20 cellular contexts compared by ENCODE assay signal in the genomic region with DNA sequence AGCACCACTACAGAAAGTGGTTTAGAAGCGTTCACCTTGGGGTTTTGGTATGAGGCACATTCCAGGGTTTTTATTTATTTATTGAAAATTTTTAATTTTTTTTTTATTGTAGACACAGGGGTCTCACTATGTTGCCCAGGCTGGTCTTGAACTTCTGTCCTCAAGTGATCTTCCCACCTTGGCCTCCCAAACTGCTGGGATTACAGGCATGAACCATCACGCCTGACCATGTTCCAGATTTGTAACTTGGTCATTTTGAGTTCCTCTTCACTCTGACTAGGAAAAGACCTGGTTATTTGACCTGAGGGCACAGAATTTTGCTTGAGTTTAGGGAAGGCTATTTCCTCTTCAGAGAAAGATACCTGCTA. TPM values are rescaled to one million over a fixed set of nuclear protein-coding genes. Genes with fewer than 3 reads are reported as not detected.
DNase-seq lines count a peak whose midpoint lies in the region; ATAC-seq and TF ChIP-seq lines count a peak whose summit lies in the region.
"Had no signal": no experiment of that assay in that cellular context is flagged by ENCODE, and none has a peak within 500 bp of the region (broad histone marks: within the 10 kb centered on the region; RNA-seq: fewer than 3 reads in every experiment).

No MANE protein-coding gene starts in this region.

- no peaks in the 10 kb centered on the region for H3K9me2 ChIP-seq in OCI-LY7 (ENCODE audit: insufficient read depth, low read length)

- H2AFZ ChIP-seq in OCI-LY7 (ENCODE audit: low read length), result no peak overlapping the region

- H3K9ac ChIP-seq in iPS-15b (ENCODE audit: low read depth, low read length) (no peak overlapping the region), subcutaneous abdominal adipose tissue (ENCODE audit: low read length in 5 of 5) (peak overlapping the region in 3 of 5 donors; percentile 1 to 49 (median 30))

- no peak for ATAC-seq in HG02840 (IDR thresholded peaks at IDR 0.05; ENCODE audit: low FRiP score, unreplicated experiment)
- ATAC-seq in HG03139 (IDR thresholded peaks at IDR 0.05; ENCODE audit: unreplicated experiment), result no peak
- ATAC-seq: activated CD8-positive, alpha-beta T cell treated with anti-CD3 and anti-CD28 coated beads for 36 hours; left colon had no signal

- peaks cover 66% of the 10 kb centered on the region for H3K79me2 ChIP-seq in OCI-LY7 (ENCODE audit: insufficient read depth, low read depth, low read length)

- POLR2A ChIA-PET in OCI-LY7 (lab: Charles Lee), result interaction anchor here (0.5 kb wide), 1 partner anchor 119 kb away, joined by 4 read pairs; no protein-coding TSS in a partner anchor

- H3K4me1 ChIP-seq in left ventricle myocardium inferior (peaks cover 95% of the 10 kb centered on the region), OCI-LY7 (ENCODE audit: insufficient read depth, low read length, poor library complexity, severe bottlenecking) (peaks cover 31% of the 10 kb centered on the region), iPS-15b (ENCODE audit: control insufficient read depth, insufficient read depth, low read length) (peaks cover 37% of the 10 kb centered on the region), subcutaneous abdominal adipose tissue (ENCODE audit: control insufficient read depth in 5 of 5, insufficient read depth in 5 of 5, low read length in 5 of 5) (peaks cover 18 to 74% (median 69%) of the 10 kb centered on the region in 5 donors)

- H3K27ac ChIP-seq in left ventricle myocardium inferior (replicated peaks) (peak overlapping the region; percentile 98), OCI-LY7 (ENCODE audit: low read depth, low read length, poor library complexity, severe bottlenecking) (no peak overlapping the region), subcutaneous abdominal adipose tissue (ENCODE audit: low read depth, low read length) (peak overlapping the region; percentile 44)
- H3K27ac ChIP-seq: suprapubic skin, WERI-Rb-1 had no signal

- CTCF ChIA-PET in OCI-LY7 (lab: Charles Lee; ENCODE audit: unreplicated experiment), result interaction anchor here (0.8 kb wide), 2 partner anchors 32 to 41 kb away, joined by 3 to 4 read pairs; no protein-coding TSS in a partner anchor

- peaks cover 36% of the 10 kb centered on the region for H4K20me1 ChIP-seq in OCI-LY7 (ENCODE audit: insufficient read depth, low read length)

- H3K27me3 ChIP-seq in left ventricle myocardium inferior (ENCODE audit: low read depth), result no peaks in the 10 kb centered on the region
- H3K27me3 ChIP-seq in iPS-15b (ENCODE audit: control insufficient read depth, insufficient read depth, low read length), result no peaks in the 10 kb centered on the region
- no peaks in the 10 kb centered on the region for H3K27me3 ChIP-seq in subcutaneous abdominal adipose tissue (ENCODE audit: control insufficient read depth in 5 of 5, insufficient read depth in 4 of 5, low read length in 5 of 5)
- H3K27me3 ChIP-seq: suprapubic skin had no signal

- peak overlapping the region; percentile 98 for H3K4me2 ChIP-seq in OCI-LY7 (ENCODE audit: low read length)

- H3K4me3 ChIP-seq in left ventricle myocardium inferior (peak overlapping the region; percentile 97), OCI-LY7 (ENCODE audit: low read depth, low read length, poor library complexity, severe bottlenecking) (no peak overlapping the region), iPS-15b (ENCODE audit: low read depth, low read length) (peak overlapping the region; percentile 87), subcutaneous abdominal adipose tissue (ENCODE audit: low read depth in 1 of 5, low read length in 5 of 5) (no peak overlapping the region)

- intact Hi-C loops in left ventricle myocardium inferior (cut with micrococcal nuclease) (no loop called here), cardiac septum (cut with DNase I) (no loop called here), OCI-LY7 (cut with micrococcal nuclease; ENCODE audit: unreplicated experiment) (no loop called here)

- H3K9me3 ChIP-seq in left ventricle myocardium inferior (replicated peaks), result no peaks in the 10 kb centered on the region
- H3K9me3 ChIP-seq in OCI-LY7 (ENCODE audit: low read length), result no peaks in the 10 kb centered on the region; the same call in 1 of the 2 replicates
- no peaks in the 10 kb centered on the region for H3K9me3 ChIP-seq in iPS-15b (ENCODE audit: control insufficient read depth, insufficient read depth, low read length)
- no peaks in the 10 kb centered on the region for H3K9me3 ChIP-seq in subcutaneous abdominal adipose tissue (ENCODE audit: control insufficient read depth in 5 of 5, low read length in 5 of 5)
- H3K9me3 ChIP-seq: suprapubic skin had no signal

- no peak for DNase-seq in left ventricle myocardium inferior
- DNase-seq in cardiac septum (ENCODE audit: low spot score), result no peak
- DNase-seq in OCI-LY7 (ENCODE audit: low spot score), result no peak
- no peak for DNase-seq in NCI-H524 (lab: John Stamatoyannopoulos, UW)
- DNase-seq: activated CD8-positive, alpha-beta T cell treated with anti-CD3 and anti-CD28 coated beads for 36 hours; activated T-cell treated with anti-CD3 and anti-CD28 coated beads, Interleukin-2, amount 50 U/mL, for 24 hours; CD4-positive, CD25-positive, alpha-beta regulatory T cell; KG1; left colon; NCI-H1092; NCI-H2081 treated with DMSO at 0.1 percent for 48 hours; NCI-H510A; SHP77; stimulated activated CD4-positive, alpha-beta T cell treated with anti-CD3 and anti-CD28 coated beads, Interleukin-15, amount 100 ng/mL, for 24 hours; WERI-Rb-1 had no signal

- H3K36me3 ChIP-seq in left ventricle myocardium inferior, result peaks cover 12% of the 10 kb centered on the region
- peaks cover 47% of the 10 kb centered on the region for H3K36me3 ChIP-seq in OCI-LY7 (ENCODE audit: insufficient read depth, low read length)
- H3K36me3 ChIP-seq in iPS-15b (ENCODE audit: control insufficient read depth, insufficient read depth, low read length), result peaks cover 9% of the 10 kb centered on the region
- peaks cover 10 to 18% (median 12%) of the 10 kb centered on the region in 5 donors for H3K36me3 ChIP-seq in subcutaneous abdominal adipose tissue (ENCODE audit: control insufficient read depth in 5 of 5, insufficient read depth in 5 of 5, low read length in 5 of 5)

- TF ChIP-seq CTCF in left ventricle myocardium inferior (IDR thresholded peaks at IDR 0.05; ENCODE audit: borderline replicate concordance), result no peak
- TF ChIP-seq CTCF in OCI-LY7 (conservative IDR thresholded peaks at IDR 0.05; ENCODE audit: low read length), result no peak

- BruUV-seq in OCI-LY7 (replicated peaks; lab: Mats Ljungman, UMichigan), result no TSS peak

RNA-seq across cellular contexts. Expression of a gene that starts 3.1 kb away (rescaled TPM):
- total RNA-seq in left ventricle myocardium inferior (120 TPM), cardiac septum (103 TPM), OCI-LY7 (2022) (82.4 and 101 TPM in 2 replicates)
- 69.7 and 74.1 TPM in 2 replicates for total RNA-seq in OCI-LY7 (2014; rRNA removed; shearing (Covaris generic))

RNA-seq across cellular contexts. Expression of a gene that starts 20.2 kb away (rescaled TPM):
- total RNA-seq in left ventricle myocardium inferior (11.5 TPM), cardiac septum (10.9 TPM), OCI-LY7 (2022) (24.6 and 27.4 TPM in 2 replicates)
- 16.5 and 17.2 TPM in 2 replicates for total RNA-seq in OCI-LY7 (2014; rRNA removed; shearing (Covaris generic))

RNA-seq across cellular contexts. Expression of a gene that starts 35.6 kb away (rescaled TPM):
- 93.8 TPM for total RNA-seq in left ventricle myocardium inferior
- 58.4 TPM for total RNA-seq in cardiac septum
- total RNA-seq in OCI-LY7 (2014; rRNA removed; shearing (Covaris generic)), result 7.7 and 8.8 TPM in 2 replicates
- total RNA-seq in OCI-LY7 (2022), result 11.2 and 14.5 TPM in 2 replicates

RNA-seq across cellular contexts. Expression of a gene that starts 49.6 kb away (rescaled TPM):
- 4.2 TPM for total RNA-seq in left ventricle myocardium inferior
- total RNA-seq in cardiac septum, result 2.8 TPM
- 0.18 and 0.79 TPM in 2 replicates for total RNA-seq in OCI-LY7 (2014; rRNA removed; shearing (Covaris generic))
- 2.4 and 3.8 TPM in 2 replicates for total RNA-seq in OCI-LY7 (2022)
- total RNA-seq: CD4-positive, CD25-positive, alpha-beta regulatory T cell had no signal

Comparison
In these comparisons a context has a peak if more than half of its experiments do, and no peak if none do; other contexts are left out.
1. H3K4me3 ChIP-seq: peak in left ventricle myocardium inferior (single experiment) and iPS-15b (single experiment); none in OCI-LY7 (single experiment) and subcutaneous abdominal adipose tissue (0 of 5).